Comparison of ENCODE assay signal across 8 cellular contexts in genomic region chr1:40948741-40949528, GRCh38. TPM values are rescaled to one million over a fixed set of nuclear protein-coding genes. Genes with fewer than 3 reads are reported as not detected.
DNase-seq lines count a peak whose midpoint lies in the region; ATAC-seq and TF ChIP-seq lines count a peak whose summit lies in the region.

No MANE protein-coding gene starts in this region.

- in situ Hi-C loops in astrocyte of the cerebellum (cut with HindIII; ENCODE audit: low sequenced_read_pairs) = no loop called here

- DNase-seq in GM03348 (ENCODE audit: low spot score) = peak; percentile 84
- DNase-seq in MV-4-11 (lab: John Stamatoyannopoulos, UW) = peak; percentile 72
- peak in 3 of 5 experiments; percentile 11 to 47 (median 25) for DNase-seq in T-helper 2 cell
- DNase-seq in astrocyte of the cerebellum (ENCODE audit: low read depth) = no peak
- peak; percentile 69 for DNase-seq in iPS-NIHi11 (ENCODE audit: low spot score)
- DNase-seq in stimulated activated CD4-positive, alpha-beta T cell treated with anti-CD3 and anti-CD28 coated beads, Interleukin-1b, Interleukin-23, amount 100 ng/mL, for 24 hours (ENCODE audit: low read depth in 4 of 4, low spot score in 1 of 4) = peak; percentile 5 to 46 (median 28)
- no peak for DNase-seq in cerebellum (ENCODE audit: low spot score)

- peak; percentile 69 for TF ChIP-seq CTCF in astrocyte of the cerebellum (IDR thresholded peaks at IDR 0.05; ENCODE audit: low read depth, low read length, missing control alignments)

- H3K4me3 ChIP-seq in astrocyte of the cerebellum (ENCODE audit: low read depth, low read length) = no peak overlapping the region

- ATAC-seq in GM21576 (IDR thresholded peaks at IDR 0.05; ENCODE audit: unreplicated experiment) = no peak

RNA-seq across cellular contexts. Expression of gene CTPS1, which starts 30.6 kb away (rescaled TPM):
- 19.1 TPM for total RNA-seq in cerebellum

Comparison
In these comparisons a context has a peak if more than half of its experiments do, and no peak if none do; other contexts are left out.
1. DNase-seq: peak in GM03348 (single experiment), MV-4-11 (single experiment), T-helper 2 cell (3 of 5), iPS-NIHi11 (single experiment) and stimulated activated CD4-positive, alpha-beta T cell treated with anti-CD3 and anti-CD28 coated beads, Interleukin-1b, Interleukin-23, amount 100 ng/mL, for 24 hours (4 of 4); none in astrocyte of the cerebellum (single experiment) and cerebellum (single experiment).